ENCODE assay signal across 8 cellular contexts in genomic region chr3:14410501-14411165, GRCh38. TPM values are rescaled to one million over a fixed set of nuclear protein-coding genes. Genes with fewer than 3 reads are reported as not detected.
DNase-seq lines count a peak whose midpoint lies in the region; ATAC-seq, FAIRE-seq and TF ChIP-seq lines count a peak whose summit lies in the region.

No MANE protein-coding gene starts in this region.

- H4K20me1 ChIP-seq in neural progenitor cell (ENCODE audit: low read depth): peaks cover 79% of the 10 kb centered on the region

- ATAC-seq in HG02840 (IDR thresholded peaks at IDR 0.05; ENCODE audit: low FRiP score, unreplicated experiment): no peak

- H3F3A ChIP-seq in neural progenitor cell (ENCODE audit: low read depth): peaks cover 25% of the 10 kb centered on the region

- H3K4me3 ChIP-seq in fibroblast of pulmonary artery (replicated peaks; ENCODE audit: low read depth, low read length) (no peak overlapping the region), spleen (peak overlapping the region in 1 of 8 donors; percentile 44), neural progenitor cell (no peak overlapping the region)

- no peaks in the 10 kb centered on the region for H3K9me3 ChIP-seq in spleen
- H3K9me3 ChIP-seq in neural progenitor cell (ENCODE audit: low read depth): no peaks in the 10 kb centered on the region

- no peaks in the 10 kb centered on the region for H3K27me3 Mint-ChIP-seq in neural progenitor cell (ENCODE audit: insufficient read depth, low read depth)

- H3K9me3 Mint-ChIP-seq in neural progenitor cell: no peaks in the 10 kb centered on the region

- no peak overlapping the region for H3K27ac Mint-ChIP-seq in neural progenitor cell

- FAIRE-seq in H54 (lab: Jason Lieb, UNC): peak; percentile 94

- no peak overlapping the region for H3K9ac ChIP-seq in neural progenitor cell

- H3K27me3 ChIP-seq in spleen (replicated peaks in 1 of 7) (no peaks in the 10 kb centered on the region), neural progenitor cell (no peaks in the 10 kb centered on the region)

- TF ChIP-seq POLR2A in H54 (IDR thresholded peaks at IDR 0.05; ENCODE audit: low read depth, low read length) (no peak), spleen (IDR thresholded peaks at IDR 0.05) (no peak)

- H3K36me3 Mint-ChIP-seq in neural progenitor cell: no peaks in the 10 kb centered on the region

- peak; percentile 82 for DNase-seq in AG09319 (ENCODE audit: extremely low read depth, low read depth)
- DNase-seq in H54 (ENCODE audit: insufficient read length, low spot score): peak; percentile 86
- peak; percentile 87 for DNase-seq in SKM-1 treated with dmso at 0.1 percent for 144 hours (lab: John Stamatoyannopoulos, UW; ENCODE audit: unreplicated experiment)
- peak; percentile 89 for DNase-seq in fibroblast of pulmonary artery (ENCODE audit: low read depth)
- DNase-seq in spleen: peak; percentile 90
- no peak for DNase-seq in neural progenitor cell (ENCODE audit: low spot score)
- DNase-seq in NCI-H2029 (lab: John Stamatoyannopoulos, UW): no peak

- no peak overlapping the region for H2AFZ ChIP-seq in neural progenitor cell (replicated peaks)

- no peak overlapping the region for H3K4me2 ChIP-seq in neural progenitor cell

- peaks cover 49% of the 10 kb centered on the region for H3K4me1 Mint-ChIP-seq in neural progenitor cell

- H3K4me1 ChIP-seq in spleen: peaks cover 25 to 100% (median 77%) of the 10 kb centered on the region in 6 donors
- peaks cover 24% of the 10 kb centered on the region for H3K4me1 ChIP-seq in neural progenitor cell

- H3K36me3 ChIP-seq in spleen (peaks cover 0 to 75% (median 9%) of the 10 kb centered on the region in 6 donors), neural progenitor cell (no peaks in the 10 kb centered on the region)

- TF ChIP-seq CTCF in AG09319 (IDR thresholded peaks at IDR 0.05; ENCODE audit: low read depth, low read length) (no peak), fibroblast of pulmonary artery (IDR thresholded peaks at IDR 0.05; ENCODE audit: low read length, missing control alignments) (no peak), spleen (IDR thresholded peaks at IDR 0.05 in 8 of 11, conservative IDR thresholded peaks at IDR 0.05 in 3 of 11) (no peak), neural progenitor cell (IDR thresholded peaks at IDR 0.05) (no peak)

- intact Hi-C loops in spleen (cut with DNase I; ENCODE audit: low total_unique reads): no loop called here

- no peak overlapping the region for H3K4me3 Mint-ChIP-seq in neural progenitor cell

- H3K27ac ChIP-seq in spleen (peak overlapping the region in 7 of 8 donors; percentile 65 to 90 (median 77)), neural progenitor cell (no peak overlapping the region)

- 42 to 58% (median 53%) methylated on average over 6 of the region's 6 CpGs for WGBS in spleen, 5 donors

- H3K79me2 ChIP-seq in neural progenitor cell (ENCODE audit: low read depth): peaks cover 49% of the 10 kb centered on the region

RNA-seq across cellular contexts. Expression of gene SLC6A6, which starts 8.2 kb away (rescaled TPM):
- total RNA-seq in spleen: 100 to 1,000 TPM in 6 of 7 donors, 10 to 100 TPM in 1; 75.4 to 150 (median 128) TPM
- 10 to 100 TPM in 1 of 3 donors, 1 to 10 TPM in 2; 3.4 to 14.2 (median 3.9) TPM for polyA plus RNA-seq in spleen
- total RNA-seq in neural progenitor cell (ENCODE audit: low replicate concordance): 32.9 and 37.2 TPM in 2 replicates

Comparison
In these comparisons a context has a peak if more than half of its experiments do, and no peak if none do; other contexts are left out.
1. DNase-seq: peak in AG09319 (single experiment), H54 (single experiment), SKM-1 treated with dmso at 0.1 percent for 144 hours (single experiment), fibroblast of pulmonary artery (single experiment) and spleen (single experiment); none in neural progenitor cell (single experiment) and NCI-H2029 (single experiment).